Comparison of ENCODE assay signal across 8 cellular contexts in genomic region chr6:25889877-25890853, GRCh38. TPM values are rescaled to one million over a fixed set of nuclear protein-coding genes. Genes with fewer than 3 reads are reported as not detected.
DNase-seq lines count a peak whose midpoint lies in the region; ATAC-seq, FAIRE-seq and TF ChIP-seq lines count a peak whose summit lies in the region.

No MANE protein-coding gene starts in this region.

- intact Hi-C loops in mammary epithelial cell (cut with micrococcal nuclease) = loop anchor here (1.0 to 5.0 kb wide), 7 partner anchors 52 to 667 kb away; no protein-coding TSS in a partner anchor
- intact Hi-C loops in left colon (cut with DNase I, micrococcal nuclease) = no loop called here

- dilution Hi-C loops in mammary epithelial cell (cut with HindIII; ENCODE audit: low sequenced_read_pairs) = no loop called here

- CTCF ChIA-PET in mammary epithelial cell (lab: Charles Lee; ENCODE audit: low non-redundant PET) = interaction anchor here (0.6 kb wide), 1 partner anchor 311 kb away, joined by 9 read pairs; no protein-coding TSS in a partner anchor

- FAIRE-seq in H54 (lab: Jason Lieb, UNC) = peak; percentile 94

- H3K4me2 ChIP-seq in mammary epithelial cell (ENCODE audit: insufficient read depth, low read depth, low read length) = no peak overlapping the region

- TF ChIP-seq POLR2A in H54 (IDR thresholded peaks at IDR 0.05; ENCODE audit: low read depth, low read length) = no peak

- BruUV-seq in mammary epithelial cell (replicated peaks; lab: Mats Ljungman, UMichigan) = no TSS peak

- H3K9ac ChIP-seq in mammary epithelial cell (ENCODE audit: insufficient read depth, low read length) = no peak overlapping the region

- in situ Hi-C loops in mammary epithelial cell (cut with MboI; ENCODE audit: low sequenced_read_pairs in 2 of 2) = no loop called here

- peak; percentile 22 to 61 for TF ChIP-seq CTCF in mammary epithelial cell (conservative IDR thresholded peaks at IDR 0.05 in 1 of 2, IDR thresholded peaks at IDR 0.05 in 1 of 2; ENCODE audit: extremely low read depth in 1 of 2, insufficient read depth in 1 of 2, low read depth in 1 of 2, low read length in 2 of 2)

- peak; percentile 73 to 75 for DNase-seq in AML-193 (lab: John Stamatoyannopoulos, UW)
- no peak for DNase-seq in H54 (ENCODE audit: insufficient read length, low spot score)
- peak; percentile 8 for DNase-seq in NCI-H524 treated with DMSO at 0.1 percent for 48 hours (lab: John Stamatoyannopoulos, UW)
- peak; percentile 40 for DNase-seq in mammary epithelial cell
- peak in 1 of 2 donors; percentile 8 for DNase-seq in left colon
- DNase-seq in GDM1 (lab: John Stamatoyannopoulos, UW) = no peak
- no peak for DNase-seq in activated gamma-delta T cell treated with Interleukin-2 at 50 U/mL for 16 hours

- ATAC-seq in left colon (peak; percentile 96), HG02970 (IDR thresholded peaks at IDR 0.05; ENCODE audit: low FRiP score, unreplicated experiment) (no peak)

- no peak overlapping the region for H3K27ac ChIP-seq in mammary epithelial cell (ENCODE audit: insufficient read depth, low read depth, low read length)

- no peaks in the 10 kb centered on the region for H3K4me1 ChIP-seq in mammary epithelial cell (ENCODE audit: insufficient read depth, low read length)

- no peak overlapping the region for H2AFZ ChIP-seq in mammary epithelial cell (ENCODE audit: low read depth, low read length)

- 67% methylated on average over 5 of the region's 5 CpGs for WGBS in mammary epithelial cell (ENCODE audit: low coverage, missing lambda C conversion rate)

- H3K79me2 ChIP-seq in mammary epithelial cell (ENCODE audit: insufficient read depth, low read length) = no peaks in the 10 kb centered on the region

- H3K9me3 ChIP-seq in mammary epithelial cell (replicated peaks; ENCODE audit: insufficient read depth, low read length) = no peaks in the 10 kb centered on the region

- H3K36me3 ChIP-seq in mammary epithelial cell (ENCODE audit: insufficient read depth, low read length) = no peaks in the 10 kb centered on the region

- H4K20me1 ChIP-seq in mammary epithelial cell (ENCODE audit: insufficient read depth, low read length) = no peaks in the 10 kb centered on the region

- H3K27me3 ChIP-seq in mammary epithelial cell (ENCODE audit: insufficient read depth, low read length) = no peaks in the 10 kb centered on the region

- no peak overlapping the region for H3K4me3 ChIP-seq in mammary epithelial cell (replicated peaks in 1 of 3; ENCODE audit: insufficient read depth in 1 of 3, low read depth in 2 of 3, low read length in 3 of 3)

RNA-seq across cellular contexts. Expression of gene SLC17A3, which starts 16.1 kb away (rescaled TPM):
- total RNA-seq in mammary epithelial cell (not detected), left colon (not detected)
- polyA plus RNA-seq in mammary epithelial cell = not detected
- polyA minus RNA-seq in mammary epithelial cell = not detected

RNA-seq across cellular contexts. Expression of gene SLC17A2, which starts 40.3 kb away (rescaled TPM):
- total RNA-seq in mammary epithelial cell (not detected), left colon (not detected)
- not detected for polyA plus RNA-seq in mammary epithelial cell
- not detected for polyA minus RNA-seq in mammary epithelial cell

RNA-seq across cellular contexts. Expression of gene SLC17A1, which starts 58.3 kb away (rescaled TPM):
- total RNA-seq in mammary epithelial cell = not detected
- polyA plus RNA-seq in mammary epithelial cell = not detected
- polyA minus RNA-seq in mammary epithelial cell = not detected
- not detected for total RNA-seq in left colon

Comparison
In these comparisons a context has a peak if more than half of its experiments do, and no peak if none do; other contexts are left out.
1. DNase-seq: peak in AML-193 (2 of 2), NCI-H524 treated with DMSO at 0.1 percent for 48 hours (single experiment) and mammary epithelial cell (single experiment); none in H54 (single experiment), GDM1 (single experiment) and activated gamma-delta T cell treated with Interleukin-2 at 50 U/mL for 16 hours (single experiment).